8 cellular contexts compared by ENCODE assay signal in the genomic region with DNA sequence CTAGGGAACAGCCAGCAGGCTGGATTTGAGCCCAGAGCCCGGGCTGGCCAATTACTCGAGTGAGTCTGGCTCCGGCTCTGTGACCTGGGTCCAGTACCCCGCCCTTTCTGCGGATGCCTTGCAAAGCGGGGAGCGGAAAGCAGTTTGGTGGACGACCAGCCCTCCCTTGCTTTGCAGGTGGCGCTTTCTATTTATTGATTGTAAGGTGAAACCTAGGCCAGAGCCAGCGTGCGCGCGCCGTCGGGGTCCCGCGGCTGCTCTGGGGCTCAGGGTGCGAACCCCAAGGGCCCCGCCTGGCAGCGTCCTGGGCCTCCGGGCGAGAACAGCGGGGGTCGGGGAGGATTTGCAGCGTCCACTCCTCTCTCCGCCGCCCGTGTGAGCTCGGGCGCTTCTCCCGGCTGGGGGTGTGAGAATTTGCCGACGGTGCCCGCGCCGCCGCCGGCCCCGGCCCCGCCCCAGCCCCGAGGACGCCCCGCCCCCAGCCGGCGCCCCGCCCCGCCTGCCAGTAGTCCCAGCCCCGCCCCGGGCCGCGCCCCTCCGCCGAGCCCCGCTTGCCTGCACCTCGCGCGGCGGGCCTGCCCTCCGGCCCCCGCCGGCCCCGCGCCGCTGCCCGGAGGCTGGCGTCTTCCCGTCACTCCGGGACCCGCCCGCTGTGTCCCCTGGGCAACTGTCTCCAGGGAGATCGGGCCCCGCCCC. TPM values are rescaled to one million over a fixed set of nuclear protein-coding genes. Genes with fewer than 3 reads are reported as not detected.
DNase-seq lines count a peak whose midpoint lies in the region; FAIRE-seq and TF ChIP-seq lines count a peak whose summit lies in the region.

No MANE protein-coding gene starts in this region.

- H3K14ac ChIP-seq in H9 (ENCODE audit: insufficient read depth, low read length), result no peak overlapping the region

- no peak for FAIRE-seq in keratinocyte (lab: Jason Lieb, UNC)

- H4K5ac ChIP-seq in H9 (ENCODE audit: insufficient read length, low read depth, low read length), result no peak overlapping the region

- H3K9ac ChIP-seq in H9 (ENCODE audit: extremely low read depth, insufficient read length, low read length) (no peak overlapping the region), keratinocyte (ENCODE audit: control insufficient read depth, extremely low read depth, insufficient read depth, low read length) (peak overlapping the region; percentile 77)

- peak overlapping the region; percentile 54 to 82 (median 69) for H3K4me3 ChIP-seq in keratinocyte (ENCODE audit: control insufficient read depth in 2 of 3, extremely low read depth in 1 of 3, insufficient read depth in 2 of 3, low read depth in 1 of 3, low read length in 3 of 3)

- H3K27ac ChIP-seq in H9 (ENCODE audit: insufficient read length, low read depth, low read length), result no peak overlapping the region
- no peak overlapping the region for H3K27ac ChIP-seq in caudate nucleus (ENCODE audit: low read depth, low read length)
- peak overlapping the region; percentile 66 for H3K27ac ChIP-seq in keratinocyte (ENCODE audit: control insufficient read depth, insufficient read depth, low read length)

- no peaks in the 10 kb centered on the region for H3K9me1 ChIP-seq in keratinocyte (ENCODE audit: control insufficient read depth, extremely low read depth, insufficient read depth, low read length)

- peaks cover 32% of the 10 kb centered on the region for H3K23me2 ChIP-seq in H9 (ENCODE audit: insufficient read length, low read depth, low read length, poor library complexity, severe bottlenecking)

- no peaks in the 10 kb centered on the region for H4K20me1 ChIP-seq in H9 (ENCODE audit: control insufficient read depth, insufficient read depth, insufficient read length)
- H4K20me1 ChIP-seq in keratinocyte (ENCODE audit: control insufficient read depth, extremely low read depth, insufficient read depth, low read length), result no peaks in the 10 kb centered on the region

- H2AFZ ChIP-seq in H9 (ENCODE audit: low read length) (no peak overlapping the region), keratinocyte (ENCODE audit: control insufficient read depth, low read length) (peak overlapping the region; percentile 50)

- H3K79me1 ChIP-seq in H9 (ENCODE audit: insufficient read depth, low read depth, low read length, poor library complexity, severe bottlenecking), result no peaks in the 10 kb centered on the region

- no peaks in the 10 kb centered on the region for H3K79me2 ChIP-seq in H9 (ENCODE audit: insufficient read depth, low read length)
- peaks cover 3% of the 10 kb centered on the region for H3K79me2 ChIP-seq in keratinocyte (ENCODE audit: control insufficient read depth, insufficient read depth, low read length)

- no peak overlapping the region for H2BK12ac ChIP-seq in H9 (ENCODE audit: insufficient read length, low read depth, low read length)

- peak overlapping the region; percentile 90 for H3K4me2 ChIP-seq in H9 (ENCODE audit: insufficient read depth, insufficient read length, low read length)
- peak overlapping the region; percentile 89 for H3K4me2 ChIP-seq in keratinocyte (ENCODE audit: control insufficient read depth, extremely low read depth, insufficient read depth, low read depth, low read length)

- no peak overlapping the region for H2BK20ac ChIP-seq in H9 (ENCODE audit: low read depth, low read length, poor library complexity, severe bottlenecking)

- TF ChIP-seq CTCF in H9 (conservative IDR thresholded peaks at IDR 0.05) (no peak), keratinocyte (optimal IDR thresholded peaks at IDR 0.05 in 1 of 3, IDR thresholded peaks at IDR 0.05 in 1 of 3, conservative IDR thresholded peaks at IDR 0.05 in 1 of 3; ENCODE audit: extremely low read depth in 1 of 3, insufficient read depth in 2 of 3, low read length in 3 of 3) (no peak)

- dilution Hi-C loops in keratinocyte (cut with MboI; ENCODE audit: extremely low pct_ligation_motif_present, low sequenced_read_pairs), result no loop called here

- H4K8ac ChIP-seq in H9 (replicated peaks; ENCODE audit: insufficient read length, low read depth, low read length), result no peak overlapping the region

- H3K18ac ChIP-seq in H9 (ENCODE audit: insufficient read length, low read depth, low read length), result no peak overlapping the region

- H3K9me3 Mint-ChIP-seq in H9, result no peaks in the 10 kb centered on the region

- peaks cover 37% of the 10 kb centered on the region for H3K27me3 Mint-ChIP-seq in H9 (ENCODE audit: low read depth)

- peak overlapping the region; percentile 80 to 86 for H3K4me3 Mint-ChIP-seq in H9

- no peak overlapping the region for H3K27ac Mint-ChIP-seq in H9

- H3T11ph ChIP-seq in H9 (ENCODE audit: low read length), result no peak overlapping the region

- H3K4me1 ChIP-seq in H9 (ENCODE audit: insufficient read depth, low read length) (peaks cover 3% of the 10 kb centered on the region; the same call in 1 of the 2 replicates), keratinocyte (ENCODE audit: control insufficient read depth, extremely low read depth, insufficient read depth, low read length) (peaks cover 44% of the 10 kb centered on the region)

- H2BK5ac ChIP-seq in H9 (ENCODE audit: insufficient read length, low read length), result no peak overlapping the region

- H2BK120ac ChIP-seq in H9 (ENCODE audit: low read depth, low read length, poor library complexity, severe bottlenecking), result no peak overlapping the region

- no peak overlapping the region for H3K4ac ChIP-seq in H9 (ENCODE audit: low read depth, low read length)

- H3K9me3 ChIP-seq in H9 (ENCODE audit: control insufficient read depth, low read depth, low read length) (no peaks in the 10 kb centered on the region), keratinocyte (ENCODE audit: control insufficient read depth, low read depth, low read length) (no peaks in the 10 kb centered on the region)

- H3K36me3 Mint-ChIP-seq in H9 (ENCODE audit: insufficient read depth in 1 of 3, low read depth in 3 of 3), result no peaks in the 10 kb centered on the region; a peak in 2 of 7 replicates

- DNase-seq in EL, result peak; percentile 87
- DNase-seq in H9, result peak; percentile 94
- DNase-seq in NCI-H1092 (lab: John Stamatoyannopoulos, UW), result peak; percentile 37
- peak; percentile 73 to 81 (median 77) for DNase-seq in activated CD4-positive, CD25-positive, alpha-beta regulatory T cell (lab: John Stamatoyannopoulos, UW)
- DNase-seq in caudate nucleus (lab: John Stamatoyannopoulos, UW), result peak in 54 of 61 donors; percentile 6 to 78 (median 35)
- no peak for DNase-seq in keratinocyte (ENCODE audit: low read depth, low spot score)
- DNase-seq in stimulated activated CD4-positive, alpha-beta T cell treated with anti-CD3 and anti-CD28 coated beads, Interleukin-15, amount 100 ng/mL, for 1 hour (ENCODE audit: low read depth in 1 of 2, low spot score in 1 of 2), result peak; percentile 72 to 82
- DNase-seq in UCSD-AML1 (lab: John Stamatoyannopoulos, UW; ENCODE audit: unreplicated experiment), result no peak

- no peak overlapping the region for H2BK15ac ChIP-seq in H9 (ENCODE audit: low read depth, low read length)

- H3K27me3 ChIP-seq in H9 (ENCODE audit: insufficient read depth, low read length) (peaks cover 9% of the 10 kb centered on the region; the same call in 1 of the 2 replicates), keratinocyte (ENCODE audit: control insufficient read depth, extremely low read depth, insufficient read depth, low read length) (no peaks in the 10 kb centered on the region)

- peaks cover 33 to 42% of the 10 kb centered on the region in 2 experiments for H3K4me1 Mint-ChIP-seq in H9

- no peak overlapping the region for H2AK5ac ChIP-seq in H9 (ENCODE audit: insufficient read length, low read length)

- peaks cover 0 to 5% of the 10 kb centered on the region in 2 experiments for H3K36me3 ChIP-seq in keratinocyte (ENCODE audit: control insufficient read depth in 2 of 2, extremely low read depth in 1 of 2, insufficient read depth in 2 of 2, low read length in 2 of 2)

- H3K56ac ChIP-seq in H9 (ENCODE audit: insufficient read length, low read depth, low read length), result no peak overlapping the region

- no peak overlapping the region for H3K23ac ChIP-seq in H9 (ENCODE audit: insufficient read length, low read depth, low read length)

- no peak overlapping the region for H4K91ac ChIP-seq in H9 (ENCODE audit: insufficient read length, low read depth, low read length)

- WGBS in H9 (ENCODE audit: extremely low coverage, insufficient read length, low lambda C conversion rate), result no CpG with 5 or more reads among the region's 72 CpGs

RNA-seq across cellular contexts. Expression of a gene that starts 37.6 kb away (rescaled TPM):
- total RNA-seq in H9 (2021), result 10.0 and 10.6 TPM in 2 replicates
- polyA plus RNA-seq in keratinocyte, result 7.7 to 15.5 TPM (median 7.8 TPM) in 3 replicates
- 1.2 TPM for polyA plus RNA-seq in keratinocyte (2011; ENCODE audit: low read depth)
- 7.7 and 10.8 TPM in 2 replicates for polyA plus RNA-seq in keratinocyte (2011; cell fraction: cytosol; rRNA removed)
- 24.5 and 30.3 TPM in 2 replicates for polyA plus RNA-seq in keratinocyte (2011; cell fraction: nucleus; rRNA removed)
- polyA plus RNA-seq in keratinocyte (2012; ENCODE audit: low replicate concordance), result 2.4 and 21.2 TPM in 2 replicates
- 14.6 to 62.9 TPM (median 19.9 TPM) in 3 replicates for polyA minus RNA-seq in keratinocyte
- polyA minus RNA-seq in keratinocyte (2011; cell fraction: cytosol; rRNA and poly(A)+ RNA removed), result 14.8 TPM
- polyA minus RNA-seq in keratinocyte (2011; cell fraction: nucleus; rRNA and poly(A)+ RNA removed), result 18.0 and 21.2 TPM in 2 replicates

Comparison
In these comparisons a context has a peak if more than half of its experiments do, and no peak if none do; other contexts are left out.
1. DNase-seq: peak in EL (single experiment), H9 (single experiment), NCI-H1092 (single experiment), activated CD4-positive, CD25-positive, alpha-beta regulatory T cell (4 of 4), caudate nucleus (54 of 61) and stimulated activated CD4-positive, alpha-beta T cell treated with anti-CD3 and anti-CD28 coated beads, Interleukin-15, amount 100 ng/mL, for 1 hour (2 of 2); none in keratinocyte (single experiment) and UCSD-AML1 (single experiment).